ENCODE assay signal across 31 cellular contexts in genomic region chr18:55002261-55002660, GRCh38. TPM values are rescaled to one million over a fixed set of nuclear protein-coding genes. Genes with fewer than 3 reads are reported as not detected.
"Had no signal": no experiment of that assay in that cellular context is flagged by ENCODE, and none has a peak within 500 bp of the region (broad histone marks: within the 10 kb centered on the region; RNA-seq: fewer than 3 reads in every experiment).

No MANE protein-coding gene starts in this region.

- DNase-seq: activated CD4-positive, alpha-beta memory T cell treated with anti-CD3 and anti-CD28 coated beads for 36 hours; activated CD4-positive, alpha-beta T cell treated with anti-CD3 and anti-CD28 coated beads for 36 hours; activated CD4-positive, alpha-beta T cell treated with anti-CD3 and anti-CD28 coated beads, Interleukin-2, amount 10 ng/mL, durations not matched to agents 24 days and 14 days; activated CD4-positive, CD25-positive, alpha-beta regulatory T cell; activated CD4-positive, CD25-positive, alpha-beta regulatory T cell treated with anti-CD3 and anti-CD28 coated beads, Interleukin-2, amount 50 U/mL, for 72 hours; activated CD8-positive, alpha-beta memory T cell treated with anti-CD3 and anti-CD28 coated beads, Interleukin-2, amount 10 ng/mL, durations not matched to agents 7 days and 5 days; activated CD8-positive, alpha-beta memory T cell treated with anti-CD3 and anti-CD28 coated beads, Interleukin-2, amount 50 U/mL, for 4 hours; activated CD8-positive, alpha-beta T cell treated with anti-CD3 and anti-CD28 coated beads, Interleukin-2, amount 10 ng/mL, durations not matched to agents 7 days and 5 days; activated gamma-delta T cell treated with Interleukin-2 at 50 U/mL for 16 hours; activated naive CD4-positive, alpha-beta T cell treated with anti-CD3 and anti-CD28 coated beads, Interleukin-2, amount 50 U/mL, for 16 hours; activated naive CD4-positive, alpha-beta T cell treated with Interleukin-2 at 50 U/mL for 16 hours; activated T-cell treated with anti-CD3 and anti-CD28 coated beads, Interleukin-2, amount 50 U/mL, for 1 hour; activated T-cell treated with anti-CD3 and anti-CD28 coated beads, Interleukin-2, amount 50 U/mL, for 48 hours; amniotic stem cell; aorta; body of pancreas; caudate nucleus; cortex of kidney; effector CD4-positive, alpha-beta T cell; effector memory CD8-positive, alpha-beta T cell; esophagus squamous epithelium; foreskin melanocyte; T-helper 2 cell had no signal

- H3K36me3 ChIP-seq: esophagus squamous epithelium, gastroesophageal sphincter had no signal

- H3K4me3 Mint-ChIP-seq: activated CD4-positive, alpha-beta memory T cell treated with anti-CD3 and anti-CD28 coated beads for 36 hours; activated CD4-positive, alpha-beta T cell treated with anti-CD3 and anti-CD28 coated beads for 36 hours; activated CD4-positive, alpha-beta T cell treated with anti-CD3 and anti-CD28 coated beads, Interleukin-2, amount 10 ng/mL, durations not matched to agents 24 days and 14 days; activated CD8-positive, alpha-beta memory T cell treated with anti-CD3 and anti-CD28 coated beads, Interleukin-2, amount 10 ng/mL, durations not matched to agents 7 days and 5 days; activated CD8-positive, alpha-beta T cell treated with anti-CD3 and anti-CD28 coated beads, Interleukin-2, amount 10 ng/mL, durations not matched to agents 7 days and 5 days; activated naive CD8-positive, alpha-beta T cell; activated T-helper 1 cell treated with anti-CD3 and anti-CD28 coated beads, Interleukin-12 subunit alpha, Interleukin-12 subunit beta, Interleukin-2, Interleukin-4 antibody, amounts not matched to agents 30 ng/mL and 10 ng/mL and 1 ng/mL, durations not matched to agents 14 hours and 24 hours and 36 hours; effector memory CD8-positive, alpha-beta T cell had no signal

- H3K27ac Mint-ChIP-seq: activated CD4-positive, alpha-beta memory T cell treated with anti-CD3 and anti-CD28 coated beads for 36 hours; activated CD4-positive, alpha-beta T cell treated with anti-CD3 and anti-CD28 coated beads for 36 hours; activated CD4-positive, alpha-beta T cell treated with anti-CD3 and anti-CD28 coated beads, Interleukin-2, amount 10 ng/mL, durations not matched to agents 24 days and 14 days; activated CD8-positive, alpha-beta memory T cell treated with anti-CD3 and anti-CD28 coated beads, Interleukin-2, amount 10 ng/mL, durations not matched to agents 7 days and 5 days; activated CD8-positive, alpha-beta T cell treated with anti-CD3 and anti-CD28 coated beads, Interleukin-2, amount 10 ng/mL, durations not matched to agents 7 days and 5 days; activated naive CD8-positive, alpha-beta T cell; activated T-helper 1 cell treated with anti-CD3 and anti-CD28 coated beads, Interleukin-12 subunit alpha, Interleukin-12 subunit beta, Interleukin-2, Interleukin-4 antibody, amounts not matched to agents 30 ng/mL and 10 ng/mL and 1 ng/mL, durations not matched to agents 14 hours and 24 hours and 36 hours; activated T-helper 2 cell treated with anti-CD3 and anti-CD28 coated beads, Interferon-gamma antibody, Interleukin-2, Interleukin-4, amounts not matched to agents 10 μg/mL and 5 μg/mL and 100 μg/mL, durations not matched to agents 14 hours and 24 hours and 36 hours; effector memory CD8-positive, alpha-beta T cell had no signal

- H3K9me3 Mint-ChIP-seq: activated CD4-positive, alpha-beta memory T cell treated with anti-CD3 and anti-CD28 coated beads for 36 hours; activated CD4-positive, alpha-beta T cell treated with anti-CD3 and anti-CD28 coated beads, Interleukin-2, amount 10 ng/mL, durations not matched to agents 24 days and 14 days; activated T-helper 1 cell treated with anti-CD3 and anti-CD28 coated beads, Interleukin-12 subunit alpha, Interleukin-12 subunit beta, Interleukin-2, Interleukin-4 antibody, amounts not matched to agents 30 ng/mL and 10 ng/mL and 1 ng/mL, durations not matched to agents 14 hours and 24 hours and 36 hours; activated T-helper 2 cell treated with anti-CD3 and anti-CD28 coated beads, Interferon-gamma antibody, Interleukin-2, Interleukin-4, amounts not matched to agents 10 μg/mL and 5 μg/mL and 100 μg/mL, durations not matched to agents 14 hours and 24 hours and 36 hours; effector memory CD8-positive, alpha-beta T cell had no signal

- H3K4me3 ChIP-seq: body of pancreas, esophagus squamous epithelium, gastroesophageal sphincter had no signal

- H3K9me3 ChIP-seq: body of pancreas, esophagus squamous epithelium, gastroesophageal sphincter had no signal

- H3K27me3 ChIP-seq: body of pancreas, esophagus squamous epithelium, gastroesophageal sphincter had no signal

- H3K27ac ChIP-seq: body of pancreas, epithelial cell of prostate, esophagus squamous epithelium, gastroesophageal sphincter had no signal

- H3K27me3 Mint-ChIP-seq: activated CD4-positive, alpha-beta memory T cell treated with anti-CD3 and anti-CD28 coated beads for 36 hours; activated CD4-positive, alpha-beta T cell treated with anti-CD3 and anti-CD28 coated beads for 36 hours had no signal

- H3K36me3 Mint-ChIP-seq: activated CD4-positive, alpha-beta memory T cell treated with anti-CD3 and anti-CD28 coated beads for 36 hours; activated CD8-positive, alpha-beta memory T cell treated with anti-CD3 and anti-CD28 coated beads, Interleukin-2, amount 10 ng/mL, durations not matched to agents 7 days and 5 days; activated naive CD8-positive, alpha-beta T cell had no signal

- ATAC-seq: activated CD4-positive, alpha-beta T cell treated with anti-CD3 and anti-CD28 coated beads for 36 hours; activated CD8-positive, alpha-beta memory T cell treated with anti-CD3 and anti-CD28 coated beads, Interleukin-2, amount 10 ng/mL, durations not matched to agents 7 days and 5 days; activated CD8-positive, alpha-beta T cell treated with anti-CD3 and anti-CD28 coated beads, Interleukin-2, amount 10 ng/mL, durations not matched to agents 7 days and 5 days; body of pancreas; effector memory CD8-positive, alpha-beta T cell; gastroesophageal sphincter had no signal

- H3K4me1 Mint-ChIP-seq: activated CD4-positive, alpha-beta T cell treated with anti-CD3 and anti-CD28 coated beads for 36 hours; activated CD4-positive, alpha-beta T cell treated with anti-CD3 and anti-CD28 coated beads, Interleukin-2, amount 10 ng/mL, durations not matched to agents 24 days and 14 days; activated CD8-positive, alpha-beta memory T cell treated with anti-CD3 and anti-CD28 coated beads, Interleukin-2, amount 10 ng/mL, durations not matched to agents 7 days and 5 days had no signal

- H3K4me1 ChIP-seq: body of pancreas, esophagus squamous epithelium, gastroesophageal sphincter had no signal

RNA-seq across cellular contexts. Expression of gene CCDC68, which starts 43.0 kb away (rescaled TPM):
- total RNA-seq: activated CD4-positive, alpha-beta memory T cell treated with anti-CD3 and anti-CD28 coated beads for 36 hours; activated CD4-positive, alpha-beta T cell treated with anti-CD3 and anti-CD28 coated beads for 36 hours; activated CD4-positive, alpha-beta T cell treated with anti-CD3 and anti-CD28 coated beads, Interleukin-2, amount 10 ng/mL, durations not matched to agents 24 days and 14 days; activated CD8-positive, alpha-beta memory T cell treated with anti-CD3 and anti-CD28 coated beads for 36 hours; activated CD8-positive, alpha-beta memory T cell treated with anti-CD3 and anti-CD28 coated beads, Interleukin-2, amount 10 ng/mL, durations not matched to agents 7 days and 5 days; activated CD8-positive, alpha-beta T cell treated with anti-CD3 and anti-CD28 coated beads, Interleukin-2, amount 10 ng/mL, durations not matched to agents 7 days and 5 days; activated T-helper 1 cell treated with anti-CD3 and anti-CD28 coated beads, Interleukin-12 subunit alpha, Interleukin-12 subunit beta, Interleukin-2, Interleukin-4 antibody, amounts not matched to agents 30 ng/mL and 10 ng/mL and 1 ng/mL, durations not matched to agents 14 hours and 24 hours and 36 hours; activated T-helper 2 cell treated with anti-CD3 and anti-CD28 coated beads, Interferon-gamma antibody, Interleukin-2, Interleukin-4, amounts not matched to agents 10 μg/mL and 5 μg/mL and 100 μg/mL, durations not matched to agents 14 hours and 24 hours and 36 hours; chondrocyte; T-helper 1 cell treated with Interleukin-12 subunit alpha and Interleukin-12 subunit beta and Interleukin-4 antibody, amounts not matched to agents 30 ng/mL and 1 ng/mL, for 36 hours had no signal
